ENCODE assay signal across 20 cellular contexts in the genomic region with DNA sequence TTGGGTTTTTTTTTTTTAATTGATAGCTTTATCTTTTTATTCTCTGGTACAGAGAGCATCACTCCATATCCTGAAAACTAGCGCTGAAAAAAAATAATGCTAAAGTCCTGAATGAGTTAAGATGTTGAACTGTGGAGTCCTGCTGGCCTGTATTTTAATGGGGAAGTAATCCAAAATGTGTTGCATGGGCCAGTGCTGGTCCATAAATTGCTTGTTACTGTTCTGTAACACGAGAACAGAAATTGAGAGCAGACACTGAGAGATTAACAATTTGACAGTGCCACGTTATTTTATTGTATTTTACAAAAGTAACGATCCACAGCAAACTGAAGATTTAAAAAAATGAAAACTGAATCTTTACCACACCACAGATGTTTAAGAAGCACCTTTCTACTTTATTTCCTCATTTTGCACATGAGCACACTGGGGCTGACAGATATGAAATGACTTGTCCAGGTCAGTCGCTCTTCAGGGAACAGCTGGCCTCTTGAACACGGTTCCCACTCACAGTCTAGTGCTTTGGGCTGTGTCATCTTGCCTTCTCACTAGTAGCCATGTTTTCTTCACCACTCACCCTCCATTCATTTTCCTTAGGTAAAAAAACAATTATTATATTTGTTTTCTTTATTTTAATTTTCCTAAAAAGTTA. TPM values are rescaled to one million over a fixed set of nuclear protein-coding genes. Genes with fewer than 3 reads are reported as not detected.
DNase-seq lines count a peak whose midpoint lies in the region; ATAC-seq, FAIRE-seq and TF ChIP-seq lines count a peak whose summit lies in the region.
"Had no signal": no experiment of that assay in that cellular context is flagged by ENCODE, and none has a peak within 500 bp of the region (broad histone marks: within the 10 kb centered on the region; RNA-seq: fewer than 3 reads in every experiment).

No MANE protein-coding gene starts in this region.

- ATAC-seq in HG02852 (IDR thresholded peaks at IDR 0.05; ENCODE audit: unreplicated experiment) (peak; percentile 84), HG03280 (IDR thresholded peaks at IDR 0.05; ENCODE audit: unreplicated experiment) (no peak)
- ATAC-seq: activated naive CD4-positive, alpha-beta T cell treated with anti-CD3 and anti-CD28 coated beads, Interleukin-2, amount 50 U/mL, for 72 hours had no signal

- TF ChIP-seq POLR2A in GM12891 (IDR thresholded peaks at IDR 0.05; ENCODE audit: low read depth, low read length), result no peak

- DNase-seq in GM12891 (ENCODE audit: insufficient read length, low spot score) (no peak), GM19239 (ENCODE audit: insufficient read length, low spot score) (no peak), NCI-H524 treated with DMSO at 0.1 percent for 48 hours (lab: John Stamatoyannopoulos, UW) (peak; percentile 5), NCI-H446 treated with DMSO at 0.1 percent for 48 hours (lab: John Stamatoyannopoulos, UW) (no peak), DMS53 treated with DMSO at 0.1 percent for 48 hours (lab: John Stamatoyannopoulos, UW; ENCODE audit: unreplicated experiment) (no peak)
- DNase-seq in central memory CD4-positive, alpha-beta T cell, result no peak
- DNase-seq: activated T-cell treated with anti-CD3 and anti-CD28 coated beads, Interleukin-2, amount 50 U/mL, for 1 hour; CD4-positive, alpha-beta T cell; dermis blood vessel endothelial cell; DMS79 treated with DMSO at 0.1 percent for 48 hours; HFFc6; left ventricle myocardium inferior; NCI-H2171 treated with DMSO at 0.1 percent for 48 hours; nucleus accumbens; stimulated activated naive CD4-positive, alpha-beta T cell treated with Interleukin-2 at 50 U/mL for 16 hours; upper lobe of left lung had no signal

- peak; percentile 79 for FAIRE-seq in GM12891 (lab: Jason Lieb, UNC)
- FAIRE-seq in GM19239 (lab: Jason Lieb, UNC), result peak; percentile 66
- FAIRE-seq: frontal cortex had no signal

TF ChIP-seq in GM12891, 5 proteins besides CTCF, POLR2A, EP300 and RAD21:
- no peak for TF ChIP-seq SPI1 (IDR thresholded peaks at IDR 0.05; ENCODE audit: low read depth, low read length)
- TF ChIP-seq PAX5 (IDR thresholded peaks at IDR 0.05; ENCODE audit: insufficient read depth, low read length, severe bottlenecking), result no peak
- TF ChIP-seq POU2F2 (IDR thresholded peaks at IDR 0.05; ENCODE audit: low read depth, low read length), result no peak
- TF ChIP-seq TAF1 (IDR thresholded peaks at IDR 0.05; ENCODE audit: low read depth, low read length), result no peak
- no peak for TF ChIP-seq POLR2AphosphoS5 (IDR thresholded peaks at IDR 0.05; ENCODE audit: low read depth, low read length)

RNA-seq across cellular contexts. Expression of gene ZCCHC2, which starts 35.3 kb away (rescaled TPM):
- polyA plus RNA-seq in GM12891 (2012; ENCODE audit: low read depth, missing spikeins), result 7.7 TPM
